8 cellular contexts compared by ENCODE assay signal in the genomic region with DNA sequence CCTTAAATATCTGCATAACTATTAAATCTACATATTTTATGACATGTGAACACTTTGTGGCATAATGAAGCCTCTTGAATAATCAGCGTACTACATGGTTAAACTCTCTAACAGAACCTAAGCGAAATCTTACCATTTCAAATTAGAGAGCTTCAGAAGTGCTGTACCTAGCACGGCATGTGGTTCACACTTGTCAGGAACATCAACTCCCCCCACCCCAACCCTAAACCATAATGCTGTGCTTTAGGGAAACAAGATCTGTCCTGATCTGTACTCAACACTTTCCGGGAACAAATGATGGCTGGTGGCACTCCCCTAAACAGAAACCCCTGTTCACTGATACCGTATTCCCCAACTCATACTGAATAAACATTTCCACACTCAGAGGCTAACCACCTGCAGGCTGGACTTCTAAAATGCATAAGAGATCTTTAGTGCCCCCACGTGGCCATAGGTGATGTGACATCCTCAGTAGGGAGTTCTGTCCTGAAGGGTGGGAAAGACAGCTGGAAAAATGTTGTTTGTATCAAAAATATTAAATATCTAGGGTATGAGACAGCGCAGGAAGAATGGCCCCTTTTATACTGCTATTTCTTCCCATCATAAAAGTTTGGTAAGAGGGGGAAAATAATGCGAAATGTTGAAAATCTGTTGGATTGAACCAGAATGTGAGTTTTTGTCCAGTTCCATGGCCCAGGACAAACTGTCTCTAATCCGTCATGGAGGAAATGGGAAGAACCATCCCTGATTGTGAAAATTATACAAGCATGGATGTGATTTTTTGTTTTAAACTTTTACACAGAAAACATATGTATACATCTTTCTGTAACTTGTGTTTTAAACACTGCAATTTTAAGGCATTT.
DNase-seq lines count a peak whose midpoint lies in the region; ATAC-seq and TF ChIP-seq lines count a peak whose summit lies in the region.

No MANE protein-coding gene starts in this region.

- H3K79me2 ChIP-seq in Loucy (ENCODE audit: insufficient read depth, low read length) (no peaks in the 10 kb centered on the region), parathyroid adenoma (no peaks in the 10 kb centered on the region)

- DNase-seq in G401 (ENCODE audit: low spot score) = peak; percentile 83
- peak; percentile 44 to 76 for DNase-seq in SJCRH30
- DNase-seq in activated naive CD4-positive, alpha-beta T cell treated with anti-CD3 and anti-CD28 coated beads for 36 hours = peak; percentile 78
- DNase-seq in glomerular endothelial cell (ENCODE audit: extremely low read depth, low read depth, low spot score) = peak; percentile 48
- DNase-seq in uterus = peak; percentile 67 to 87

- no peaks in the 10 kb centered on the region for H3K27me3 ChIP-seq in Loucy (ENCODE audit: insufficient read depth, low read length, poor library complexity, severe bottlenecking)
- H3K27me3 ChIP-seq in SJCRH30 = no peaks in the 10 kb centered on the region
- no peaks in the 10 kb centered on the region for H3K27me3 ChIP-seq in parathyroid adenoma (ENCODE audit: control insufficient read depth, insufficient read depth, low read length)
- no peaks in the 10 kb centered on the region for H3K27me3 ChIP-seq in uterus

- H3K9me3 Mint-ChIP-seq in activated naive CD4-positive, alpha-beta T cell treated with anti-CD3 and anti-CD28 coated beads for 36 hours = no peaks in the 10 kb centered on the region

- no peaks in the 10 kb centered on the region for H3K9me2 ChIP-seq in Loucy (replicated peaks; ENCODE audit: low read depth, low read length)

- ATAC-seq in HG03342 (IDR thresholded peaks at IDR 0.05; ENCODE audit: unreplicated experiment) = no peak

- H3K4me3 Mint-ChIP-seq in activated naive CD4-positive, alpha-beta T cell treated with anti-CD3 and anti-CD28 coated beads for 36 hours = no peak overlapping the region

- no peak overlapping the region for H3K27ac Mint-ChIP-seq in activated naive CD4-positive, alpha-beta T cell treated with anti-CD3 and anti-CD28 coated beads for 36 hours

- H3K36me3 Mint-ChIP-seq in activated naive CD4-positive, alpha-beta T cell treated with anti-CD3 and anti-CD28 coated beads for 36 hours (ENCODE audit: low read depth) = no peaks in the 10 kb centered on the region

- H3K9ac ChIP-seq in Loucy (ENCODE audit: low read depth, low read length, poor library complexity, severe bottlenecking) = no peak overlapping the region
- no peak overlapping the region for H3K9ac ChIP-seq in parathyroid adenoma

- H3K36me3 ChIP-seq in Loucy (ENCODE audit: insufficient read depth, low read length) = no peaks in the 10 kb centered on the region
- no peaks in the 10 kb centered on the region for H3K36me3 ChIP-seq in SJCRH30
- H3K36me3 ChIP-seq in parathyroid adenoma (ENCODE audit: control insufficient read depth, insufficient read depth, low read length) = no peaks in the 10 kb centered on the region
- no peaks in the 10 kb centered on the region for H3K36me3 ChIP-seq in uterus

- peaks cover 19% of the 10 kb centered on the region for H3K27me3 Mint-ChIP-seq in activated naive CD4-positive, alpha-beta T cell treated with anti-CD3 and anti-CD28 coated beads for 36 hours (ENCODE audit: low read depth)

- CTCF ChIA-PET in activated naive CD4-positive, alpha-beta T cell treated with anti-CD3 and anti-CD28 coated beads for 36 hours (lab: Charles Lee) = interaction anchor here (0.9 to 1.4 kb wide), 4 partner anchors 9 to 113 kb away, joined by 3 to 4 read pairs (median 3); no protein-coding TSS in a partner anchor

- TF ChIP-seq POLR2A in uterus (IDR thresholded peaks at IDR 0.05) = no peak

- H3K4me1 Mint-ChIP-seq in activated naive CD4-positive, alpha-beta T cell treated with anti-CD3 and anti-CD28 coated beads for 36 hours (ENCODE audit: low read depth) = peaks cover 2% of the 10 kb centered on the region

- no peak overlapping the region for H3K4me2 ChIP-seq in Loucy (ENCODE audit: low read depth, low read length, poor library complexity, severe bottlenecking)
- H3K4me2 ChIP-seq in parathyroid adenoma (ENCODE audit: low read length) = no peak overlapping the region

- intact Hi-C loops in activated naive CD4-positive, alpha-beta T cell treated with anti-CD3 and anti-CD28 coated beads for 36 hours (cut with micrococcal nuclease) = loop anchor here (1.0 to 2.0 kb wide), 2 partner anchors 161 to 1506 kb away; no protein-coding TSS in a partner anchor
- intact Hi-C loops in uterus (cut with DNase I; ENCODE audit: low total_unique reads) = no loop called here

- no peak overlapping the region for H2AFZ ChIP-seq in Loucy (ENCODE audit: low read length)
- H2AFZ ChIP-seq in parathyroid adenoma = no peak overlapping the region

- H3K4me1 ChIP-seq in Loucy (ENCODE audit: insufficient read depth, low read length, poor library complexity, severe bottlenecking) (no peaks in the 10 kb centered on the region), SJCRH30 (no peaks in the 10 kb centered on the region), parathyroid adenoma (peaks cover 16% of the 10 kb centered on the region), uterus (no peaks in the 10 kb centered on the region)

- no peaks in the 10 kb centered on the region for H4K20me1 ChIP-seq in Loucy (ENCODE audit: insufficient read depth, low read length, poor library complexity, severe bottlenecking)

- TF ChIP-seq CTCF in Loucy (conservative IDR thresholded peaks at IDR 0.05; ENCODE audit: low read length) (peak; percentile 96), parathyroid adenoma (IDR thresholded peaks at IDR 0.05) (peak; percentile 91), uterus (IDR thresholded peaks at IDR 0.05) (peak; percentile 72 to 79 (median 75))

- no peak overlapping the region for H3K4me3 ChIP-seq in Loucy (ENCODE audit: low read length, poor library complexity, severe bottlenecking)
- no peak overlapping the region for H3K4me3 ChIP-seq in SJCRH30
- H3K4me3 ChIP-seq in parathyroid adenoma (ENCODE audit: low read depth, low read length) = no peak overlapping the region
- H3K4me3 ChIP-seq in uterus = no peak overlapping the region

- no peaks in the 10 kb centered on the region for H3F3A ChIP-seq in Loucy (ENCODE audit: low read depth)

- in situ Hi-C loops in G401 (cut with HindIII; ENCODE audit: low sequenced_read_pairs) = no loop called here

- H3K27ac ChIP-seq in SJCRH30 (no peak overlapping the region), parathyroid adenoma (no peak overlapping the region), uterus (no peak overlapping the region)

- H3K9me3 ChIP-seq in Loucy (ENCODE audit: insufficient read depth, low read depth, low read length) (no peaks in the 10 kb centered on the region), SJCRH30 (replicated peaks) (no peaks in the 10 kb centered on the region), parathyroid adenoma (ENCODE audit: control insufficient read depth, low read length) (no peaks in the 10 kb centered on the region), uterus (no peaks in the 10 kb centered on the region)
